In the genomic region with DNA sequence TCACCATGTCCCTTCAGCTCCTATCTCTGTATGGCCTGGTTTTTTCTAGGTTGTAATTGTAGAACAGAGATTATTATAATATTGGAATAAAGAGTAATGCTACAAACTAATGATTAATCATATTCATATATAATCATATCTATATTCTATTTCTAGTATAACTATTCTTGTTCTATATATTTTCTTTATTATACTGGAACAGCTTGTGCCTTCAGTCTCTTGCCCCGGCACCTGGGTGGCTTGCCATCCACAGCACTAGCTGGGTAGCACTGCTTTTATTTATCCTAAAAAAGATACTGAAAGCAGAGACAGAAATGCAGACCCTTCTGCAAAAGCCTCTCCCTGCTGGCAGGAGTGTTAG, we compare ENCODE assay signal across 7 cellular contexts. TPM values are rescaled to one million over a fixed set of nuclear protein-coding genes. Genes with fewer than 3 reads are reported as not detected.
A peak's percentile ranks its signal among the peaks of the same experiment; 100 is the strongest.
DNase-seq lines count a peak whose midpoint lies in the region; FAIRE-seq and TF ChIP-seq lines count a peak whose summit lies in the region.
"Not testable (repeated sequence)": the region's sequence is repeated elsewhere in the genome, so short reads cannot be mapped to it uniquely, and the experiment has no call there.

No MANE protein-coding gene starts in this region.

- DNase-seq in RWPE1 (ENCODE audit: low spot score); mammary epithelial cell; cardiac muscle cell (ENCODE audit: low read depth in 1 of 2, low spot score in 1 of 2); progenitor cell of endocrine pancreas (ENCODE audit: low spot score, unreplicated experiment): not testable (repeated sequence)

- intact Hi-C loops in mammary epithelial cell (cut with micrococcal nuclease) = loop anchor here (2.0 kb wide), 1 partner anchor 26 kb away; the partner anchor contains the start of gene RYK

- H3K4me1 Mint-ChIP-seq in nephron = peaks cover 16% of the 10 kb centered on the region
- peaks cover 11% of the 10 kb centered on the region for H3K4me1 Mint-ChIP-seq in progenitor cell of endocrine pancreas (ENCODE audit: low read depth)

- dilution Hi-C loops in mammary epithelial cell (cut with HindIII; ENCODE audit: low sequenced_read_pairs) = not testable (repeated sequence)

- H4K20me1 ChIP-seq in mammary epithelial cell (ENCODE audit: insufficient read depth, low read length) = not testable (repeated sequence)

- not testable (repeated sequence) for H3K27ac Mint-ChIP-seq in nephron, progenitor cell of endocrine pancreas

- H3K9ac ChIP-seq in mammary epithelial cell (ENCODE audit: insufficient read depth, low read length) = peak overlapping the region; percentile 23

- H3K27me3 Mint-ChIP-seq in nephron (ENCODE audit: low read depth); progenitor cell of endocrine pancreas: not testable (repeated sequence)

- not testable (repeated sequence) for H3K9me3 ChIP-seq in mammary epithelial cell (replicated peaks; ENCODE audit: insufficient read depth, low read length); cardiac muscle cell (ENCODE audit: low read depth)

- in situ Hi-C loops in mammary epithelial cell (cut with MboI; ENCODE audit: low sequenced_read_pairs in 2 of 2) = loop anchor here in 1 of 2 donors (25.0 kb wide), 1 partner anchor 287 kb away; no protein-coding TSS in a partner anchor

- CTCF ChIA-PET in RWPE1 (lab: Yijun Ruan, JAX) = interaction anchor here (1.0 to 1.6 kb wide), 3 partner anchors 12 to 15 kb away, joined by 3 to 7 read pairs (median 5); no protein-coding TSS in a partner anchor
- CTCF ChIA-PET in mammary epithelial cell (lab: Charles Lee; ENCODE audit: low non-redundant PET) = not testable (repeated sequence)

- peak; percentile 55 for TF ChIP-seq CTCF in C4-2B (conservative IDR thresholded peaks at IDR 0.05)
- TF ChIP-seq CTCF in RWPE1 (conservative IDR thresholded peaks at IDR 0.05; ENCODE audit: low read depth); mammary epithelial cell (conservative IDR thresholded peaks at IDR 0.05 in 1 of 2, IDR thresholded peaks at IDR 0.05 in 1 of 2; ENCODE audit: extremely low read depth in 1 of 2, insufficient read depth in 1 of 2, low read depth in 1 of 2, low read length in 2 of 2); cardiac muscle cell (IDR thresholded peaks at IDR 0.05; ENCODE audit: low read depth, low read length): not testable (repeated sequence)
- peak in 2 of 3 experiments; percentile 23 to 28 for TF ChIP-seq CTCF in nephron (IDR thresholded peaks at IDR 0.05; ENCODE audit: unreplicated experiment in 3 of 3)
- peak; percentile 3 for TF ChIP-seq CTCF in progenitor cell of endocrine pancreas (IDR thresholded peaks at IDR 0.05; ENCODE audit: unreplicated experiment)

- not testable (repeated sequence) for H3K36me3 ChIP-seq in mammary epithelial cell (ENCODE audit: insufficient read depth, low read length); cardiac muscle cell

- not testable (repeated sequence) for H2AFZ ChIP-seq in mammary epithelial cell (ENCODE audit: low read depth, low read length)

- H3K27me3 ChIP-seq in mammary epithelial cell (ENCODE audit: insufficient read depth, low read length); cardiac muscle cell: not testable (repeated sequence)

- POLR2A ChIA-PET in RWPE1 (lab: Yijun Ruan, JAX; ENCODE audit: low non-redundant PET) = not testable (repeated sequence)

- not testable (repeated sequence) for H3K27ac ChIP-seq in C4-2B; mammary epithelial cell (ENCODE audit: insufficient read depth, low read depth, low read length)
- peak overlapping the region; percentile 50 for H3K27ac ChIP-seq in RWPE1
- peak overlapping the region; percentile 73 for H3K27ac ChIP-seq in cardiac muscle cell

- 60% methylated on average over 1 of the region's 1 CpG for WGBS in mammary epithelial cell (ENCODE audit: low coverage, missing lambda C conversion rate)

- peak; percentile 91 for FAIRE-seq in G401.6 (lab: Jason Lieb, UNC)

- H3K79me2 ChIP-seq in mammary epithelial cell (ENCODE audit: insufficient read depth, low read length) = peaks cover 94% of the 10 kb centered on the region

- not testable (repeated sequence) for H3K4me3 ChIP-seq in mammary epithelial cell (replicated peaks in 1 of 3; ENCODE audit: insufficient read depth in 1 of 3, low read depth in 2 of 3, low read length in 3 of 3); cardiac muscle cell

- H3K4me3 Mint-ChIP-seq in nephron; progenitor cell of endocrine pancreas (ENCODE audit: low read depth): not testable (repeated sequence)

- not testable (repeated sequence) for BruUV-seq in mammary epithelial cell (replicated peaks; lab: Mats Ljungman, UMichigan)

- H3K4me1 ChIP-seq in mammary epithelial cell (ENCODE audit: insufficient read depth, low read length) = peaks cover 18% of the 10 kb centered on the region
- peaks cover 12% of the 10 kb centered on the region for H3K4me1 ChIP-seq in cardiac muscle cell (ENCODE audit: low read depth)

- H3K9me3 Mint-ChIP-seq in nephron; progenitor cell of endocrine pancreas (ENCODE audit: low read depth): not testable (repeated sequence)

- H3K4me2 ChIP-seq in mammary epithelial cell (ENCODE audit: insufficient read depth, low read depth, low read length) = peak overlapping the region; percentile 30

- H3K36me3 Mint-ChIP-seq in nephron (ENCODE audit: low read depth) = peaks cover 21% of the 10 kb centered on the region
- H3K36me3 Mint-ChIP-seq in progenitor cell of endocrine pancreas (ENCODE audit: insufficient read depth) = not testable (repeated sequence)

RNA-seq across cellular contexts. Expression of gene RYK, which starts 25.9 kb away (rescaled TPM):
- total RNA-seq in mammary epithelial cell = 100 to 1,000 TPM in 1 of 2 donors, 10 to 100 TPM in 1; 76.3 to 171 TPM
- 49.6 TPM for polyA plus RNA-seq in mammary epithelial cell
- polyA minus RNA-seq in mammary epithelial cell = 117 TPM
- 65.9 and 73.3 TPM in 2 replicates for total RNA-seq in cardiac muscle cell
- 61.8 and 75.5 TPM in 2 replicates for polyA plus RNA-seq in cardiac muscle cell
- total RNA-seq in progenitor cell of endocrine pancreas = 82.3 and 85.2 TPM in 2 replicates
